Comparison of ENCODE assay signal across 1 cellular context in the genomic region with DNA sequence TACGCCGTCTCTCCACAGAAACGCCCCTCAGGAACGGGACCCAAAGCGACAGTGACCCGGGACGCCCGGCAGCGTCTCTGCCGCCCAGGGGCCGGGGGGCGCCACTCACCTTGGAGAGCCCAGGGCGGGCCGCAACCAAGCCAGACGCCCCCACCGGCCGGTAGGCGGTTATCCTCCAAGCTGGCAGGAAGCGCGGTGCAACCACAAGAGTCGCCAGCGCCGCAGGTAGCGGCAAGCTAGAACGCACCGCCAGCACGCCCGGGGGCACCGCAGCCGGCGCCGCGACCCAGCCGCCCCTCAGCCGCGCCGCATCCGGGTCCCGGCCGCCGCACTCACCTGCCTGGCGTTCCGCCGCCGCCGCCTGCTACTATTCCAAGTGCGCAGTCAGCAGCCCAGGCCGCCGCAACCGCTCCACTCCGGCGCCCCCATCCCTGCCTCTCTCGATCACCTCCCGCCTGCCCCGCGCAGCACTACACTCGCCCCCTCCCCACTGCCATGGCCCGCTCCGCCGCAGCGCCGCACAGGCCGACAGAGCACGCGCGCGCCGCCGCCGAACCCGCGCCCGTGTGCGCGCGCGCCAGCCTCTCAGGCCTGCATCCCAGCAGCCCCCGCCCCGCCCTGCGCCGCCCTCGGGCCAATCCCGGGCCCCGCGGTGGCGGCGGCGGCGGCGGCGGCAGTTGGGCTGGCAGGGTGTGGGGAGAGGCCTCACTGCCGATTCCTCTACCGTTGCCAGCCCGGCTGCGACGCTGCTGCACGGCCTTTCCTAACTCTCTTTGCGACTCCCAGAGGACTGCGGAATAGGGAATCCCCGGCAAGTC.
TF ChIP-seq lines count a peak whose summit lies in the region.

A gene (minus strand): TSS at position 570 of the 818 bp plus-strand sequence. CDS start 75,585 bp downstream, outside the sequence.

TF ChIP-seq in K562, 482 proteins besides CTCF, POLR2A, EP300 and RAD21 (continued from another document and continues in another):
- no peak for TF ChIP-seq TCF7 (IDR thresholded peaks at IDR 0.05; ENCODE audit: borderline replicate concordance)
- no peak for TF ChIP-seq ZNF134 (CRISPR knock-in tag; conservative IDR thresholded peaks at IDR 0.05)
- no peak for TF ChIP-seq POLR3G (IDR thresholded peaks at IDR 0.05; ENCODE audit: extremely low read depth, insufficient read length, insufficient replicate concordance)
- TF ChIP-seq NRF1 (conservative IDR thresholded peaks at IDR 0.05 in 1 of 2, IDR thresholded peaks at IDR 0.05 in 1 of 2), result peak; percentile 83 to 86; a peak in 3 of 4 replicates
- TF ChIP-seq PML (IDR thresholded peaks at IDR 0.05; ENCODE audit: low read length), result peak; percentile 58; the same call in 1 of the 2 replicates
- TF ChIP-seq NR2F6 (CRISPR knock-in tag; IDR thresholded peaks at IDR 0.05), result no peak
- TF ChIP-seq, protein P1, sequence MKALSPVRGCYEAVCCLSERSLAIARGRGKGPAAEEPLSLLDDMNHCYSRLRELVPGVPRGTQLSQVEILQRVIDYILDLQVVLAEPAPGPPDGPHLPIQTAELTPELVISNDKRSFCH (CRISPR knock-in tag; IDR thresholded peaks at IDR 0.05), result no peak
- TF ChIP-seq, protein P1 (tag; IDR thresholded peaks at IDR 0.05), result peak; percentile 42; the same call in 1 of the 2 replicates
- peak; percentile 95 for TF ChIP-seq CTBP1 (IDR thresholded peaks at IDR 0.05; ENCODE audit: borderline replicate concordance)
- TF ChIP-seq ATF7 (IDR thresholded peaks at IDR 0.05), result peak; percentile 55
- TF ChIP-seq ZNF431 (CRISPR knock-in tag; IDR thresholded peaks at IDR 0.05), result peak; percentile 77; the same call in 1 of the 2 replicates
- peak; percentile 75 for TF ChIP-seq CHD1 (IDR thresholded peaks at IDR 0.05; ENCODE audit: low read length)
- TF ChIP-seq MAZ (CRISPR knock-in tag; conservative IDR thresholded peaks at IDR 0.05 in 1 of 2, IDR thresholded peaks at IDR 0.05 in 1 of 2), result peak; percentile 83
- TF ChIP-seq NR2C2 (CRISPR knock-in tag; IDR thresholded peaks at IDR 0.05), result no peak; the same call in 1 of the 2 replicates
- TF ChIP-seq NR2C2 (tag; IDR thresholded peaks at IDR 0.05), result no peak
- TF ChIP-seq ESRRA (IDR thresholded peaks at IDR 0.05; ENCODE audit: borderline replicate concordance, low read depth), result peak; percentile 84
- TF ChIP-seq, protein P2, sequence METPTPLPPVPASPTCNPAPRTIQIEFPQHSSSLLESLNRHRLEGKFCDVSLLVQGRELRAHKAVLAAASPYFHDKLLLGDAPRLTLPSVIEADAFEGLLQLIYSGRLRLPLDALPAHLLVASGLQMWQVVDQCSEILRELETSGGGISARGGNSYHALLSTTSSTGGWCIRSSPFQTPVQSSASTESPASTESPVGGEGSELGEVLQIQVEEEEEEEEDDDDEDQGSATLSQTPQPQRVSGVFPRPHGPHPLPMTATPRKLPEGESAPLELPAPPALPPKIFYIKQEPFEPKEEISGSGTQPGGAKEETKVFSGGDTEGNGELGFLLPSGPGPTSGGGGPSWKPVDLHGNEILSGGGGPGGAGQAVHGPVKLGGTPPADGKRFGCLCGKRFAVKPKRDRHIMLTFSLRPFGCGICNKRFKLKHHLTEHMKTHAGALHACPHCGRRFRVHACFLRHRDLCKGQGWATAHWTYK (CRISPR knock-in tag; IDR thresholded peaks at IDR 0.05), result peak; percentile 70
- TF ChIP-seq, protein P3, sequence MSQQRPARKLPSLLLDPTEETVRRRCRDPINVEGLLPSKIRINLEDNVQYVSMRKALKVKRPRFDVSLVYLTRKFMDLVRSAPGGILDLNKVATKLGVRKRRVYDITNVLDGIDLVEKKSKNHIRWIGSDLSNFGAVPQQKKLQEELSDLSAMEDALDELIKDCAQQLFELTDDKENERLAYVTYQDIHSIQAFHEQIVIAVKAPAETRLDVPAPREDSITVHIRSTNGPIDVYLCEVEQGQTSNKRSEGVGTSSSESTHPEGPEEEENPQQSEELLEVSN (IDR thresholded peaks at IDR 0.05; ENCODE audit: borderline replicate concordance in 1 of 2, extremely low read depth in 1 of 2, insufficient read depth in 1 of 2, insufficient read length in 1 of 2, low read depth in 1 of 2, low read length in 1 of 2, poor library complexity in 1 of 2, severe bottlenecking in 1 of 2), result peak; percentile 37 to 83
- TF ChIP-seq, protein P4, sequence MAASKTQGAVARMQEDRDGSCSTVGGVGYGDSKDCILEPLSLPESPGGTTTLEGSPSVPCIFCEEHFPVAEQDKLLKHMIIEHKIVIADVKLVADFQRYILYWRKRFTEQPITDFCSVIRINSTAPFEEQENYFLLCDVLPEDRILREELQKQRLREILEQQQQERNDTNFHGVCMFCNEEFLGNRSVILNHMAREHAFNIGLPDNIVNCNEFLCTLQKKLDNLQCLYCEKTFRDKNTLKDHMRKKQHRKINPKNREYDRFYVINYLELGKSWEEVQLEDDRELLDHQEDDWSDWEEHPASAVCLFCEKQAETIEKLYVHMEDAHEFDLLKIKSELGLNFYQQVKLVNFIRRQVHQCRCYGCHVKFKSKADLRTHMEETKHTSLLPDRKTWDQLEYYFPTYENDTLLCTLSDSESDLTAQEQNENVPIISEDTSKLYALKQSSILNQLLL (CRISPR knock-in tag; IDR thresholded peaks at IDR 0.05; ENCODE audit: borderline replicate concordance), result no peak
- TF ChIP-seq, protein P5, sequence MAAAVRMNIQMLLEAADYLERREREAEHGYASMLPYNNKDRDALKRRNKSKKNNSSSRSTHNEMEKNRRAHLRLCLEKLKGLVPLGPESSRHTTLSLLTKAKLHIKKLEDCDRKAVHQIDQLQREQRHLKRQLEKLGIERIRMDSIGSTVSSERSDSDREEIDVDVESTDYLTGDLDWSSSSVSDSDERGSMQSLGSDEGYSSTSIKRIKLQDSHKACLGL (CRISPR knock-in tag; IDR thresholded peaks at IDR 0.05; ENCODE audit: borderline replicate concordance, poor library complexity, severe bottlenecking), result no peak
- TF ChIP-seq, protein P6, sequence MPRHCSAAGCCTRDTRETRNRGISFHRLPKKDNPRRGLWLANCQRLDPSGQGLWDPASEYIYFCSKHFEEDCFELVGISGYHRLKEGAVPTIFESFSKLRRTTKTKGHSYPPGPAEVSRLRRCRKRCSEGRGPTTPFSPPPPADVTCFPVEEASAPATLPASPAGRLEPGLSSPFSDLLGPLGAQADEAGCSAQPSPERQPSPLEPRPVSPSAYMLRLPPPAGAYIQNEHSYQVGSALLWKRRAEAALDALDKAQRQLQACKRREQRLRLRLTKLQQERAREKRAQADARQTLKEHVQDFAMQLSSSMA (CRISPR knock-in tag; IDR thresholded peaks at IDR 0.05), result peak; percentile 52; the same call in 1 of the 2 replicates
- peak; percentile 72; the same call in 1 of the 2 replicates for TF ChIP-seq KLF13 (tag; IDR thresholded peaks at IDR 0.05; ENCODE audit: borderline replicate concordance, low read depth)
- TF ChIP-seq, protein P7, sequence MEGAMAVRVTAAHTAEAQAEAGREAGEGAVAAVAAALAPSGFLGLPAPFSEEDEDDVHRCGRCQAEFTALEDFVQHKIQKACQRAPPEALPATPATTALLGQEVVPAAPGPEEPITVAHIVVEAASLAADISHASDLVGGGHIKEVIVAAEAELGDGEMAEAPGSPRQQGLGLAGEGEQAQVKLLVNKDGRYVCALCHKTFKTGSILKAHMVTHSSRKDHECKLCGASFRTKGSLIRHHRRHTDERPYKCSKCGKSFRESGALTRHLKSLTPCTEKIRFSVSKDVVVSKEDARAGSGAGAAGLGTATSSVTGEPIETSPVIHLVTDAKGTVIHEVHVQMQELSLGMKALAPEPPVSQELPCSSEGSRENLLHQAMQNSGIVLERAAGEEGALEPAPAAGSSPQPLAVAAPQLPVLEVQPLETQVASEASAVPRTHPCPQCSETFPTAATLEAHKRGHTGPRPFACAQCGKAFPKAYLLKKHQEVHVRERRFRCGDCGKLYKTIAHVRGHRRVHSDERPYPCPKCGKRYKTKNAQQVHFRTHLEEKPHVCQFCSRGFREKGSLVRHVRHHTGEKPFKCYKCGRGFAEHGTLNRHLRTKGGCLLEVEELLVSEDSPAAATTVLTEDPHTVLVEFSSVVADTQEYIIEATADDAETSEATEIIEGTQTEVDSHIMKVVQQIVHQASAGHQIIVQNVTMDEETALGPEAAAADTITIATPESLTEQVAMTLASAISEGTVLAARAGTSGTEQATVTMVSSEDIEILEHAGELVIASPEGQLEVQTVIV (CRISPR knock-in tag; IDR thresholded peaks at IDR 0.05; ENCODE audit: borderline replicate concordance), result no peak
- peak; percentile 88 for TF ChIP-seq SMAD4 (CRISPR knock-in tag; conservative IDR thresholded peaks at IDR 0.05)
- TF ChIP-seq SIN3B (IDR thresholded peaks at IDR 0.05; ENCODE audit: low read depth), result peak; percentile 36
- TF ChIP-seq, protein P8, sequence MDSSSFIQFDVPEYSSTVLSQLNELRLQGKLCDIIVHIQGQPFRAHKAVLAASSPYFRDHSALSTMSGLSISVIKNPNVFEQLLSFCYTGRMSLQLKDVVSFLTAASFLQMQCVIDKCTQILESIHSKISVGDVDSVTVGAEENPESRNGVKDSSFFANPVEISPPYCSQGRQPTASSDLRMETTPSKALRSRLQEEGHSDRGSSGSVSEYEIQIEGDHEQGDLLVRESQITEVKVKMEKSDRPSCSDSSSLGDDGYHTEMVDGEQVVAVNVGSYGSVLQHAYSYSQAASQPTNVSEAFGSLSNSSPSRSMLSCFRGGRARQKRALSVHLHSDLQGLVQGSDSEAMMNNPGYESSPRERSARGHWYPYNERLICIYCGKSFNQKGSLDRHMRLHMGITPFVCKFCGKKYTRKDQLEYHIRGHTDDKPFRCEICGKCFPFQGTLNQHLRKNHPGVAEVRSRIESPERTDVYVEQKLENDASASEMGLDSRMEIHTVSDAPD (CRISPR knock-in tag; IDR thresholded peaks at IDR 0.05), result peak; percentile 23; the same call in 1 of the 2 replicates
- TF ChIP-seq TEAD4 (IDR thresholded peaks at IDR 0.05; ENCODE audit: low read length), result no peak
- no peak for TF ChIP-seq TEAD4 (CRISPR knock-in tag; IDR thresholded peaks at IDR 0.05; ENCODE audit: borderline replicate concordance)
- TF ChIP-seq, protein P9, sequence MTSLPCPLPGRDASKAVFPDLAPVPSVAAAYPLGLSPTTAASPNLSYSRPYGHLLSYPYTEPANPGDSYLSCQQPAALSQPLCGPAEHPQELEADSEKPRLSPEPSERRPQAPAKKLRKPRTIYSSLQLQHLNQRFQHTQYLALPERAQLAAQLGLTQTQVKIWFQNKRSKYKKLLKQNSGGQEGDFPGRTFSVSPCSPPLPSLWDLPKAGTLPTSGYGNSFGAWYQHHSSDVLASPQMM (CRISPR knock-in tag; IDR thresholded peaks at IDR 0.05), result no peak
- TF ChIP-seq, protein P10, sequence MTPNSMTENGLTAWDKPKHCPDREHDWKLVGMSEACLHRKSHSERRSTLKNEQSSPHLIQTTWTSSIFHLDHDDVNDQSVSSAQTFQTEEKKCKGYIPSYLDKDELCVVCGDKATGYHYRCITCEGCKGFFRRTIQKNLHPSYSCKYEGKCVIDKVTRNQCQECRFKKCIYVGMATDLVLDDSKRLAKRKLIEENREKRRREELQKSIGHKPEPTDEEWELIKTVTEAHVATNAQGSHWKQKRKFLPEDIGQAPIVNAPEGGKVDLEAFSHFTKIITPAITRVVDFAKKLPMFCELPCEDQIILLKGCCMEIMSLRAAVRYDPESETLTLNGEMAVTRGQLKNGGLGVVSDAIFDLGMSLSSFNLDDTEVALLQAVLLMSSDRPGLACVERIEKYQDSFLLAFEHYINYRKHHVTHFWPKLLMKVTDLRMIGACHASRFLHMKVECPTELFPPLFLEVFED (CRISPR knock-in tag; conservative IDR thresholded peaks at IDR 0.05), result no peak
- TF ChIP-seq RCOR1 (IDR thresholded peaks at IDR 0.05; ENCODE audit: borderline replicate concordance in 1 of 2, low read depth in 2 of 2, low read length in 2 of 2), result peak in 1 of 2 experiments; percentile 40; a peak in 1 of 4 replicates
- peak; percentile 73; the same call in 1 of the 2 replicates for TF ChIP-seq POLR2AphosphoS2 (IDR thresholded peaks at IDR 0.05; ENCODE audit: low read length)
- TF ChIP-seq JUN (IDR thresholded peaks at IDR 0.05; ENCODE audit: borderline replicate concordance, low read depth, low read length), result no peak
- no peak; the same call in 1 of the 2 replicates for TF ChIP-seq JUN (CRISPR knock-in tag; IDR thresholded peaks at IDR 0.05; ENCODE audit: borderline replicate concordance)
- no peak; the same call in 1 of the 2 replicates for TF ChIP-seq ZNF175 (CRISPR knock-in tag; IDR thresholded peaks at IDR 0.05; ENCODE audit: low read depth)
- peak; percentile 84 for TF ChIP-seq RBBP5 (IDR thresholded peaks at IDR 0.05; ENCODE audit: borderline replicate concordance, insufficient read depth, low read length, poor library complexity, severe bottlenecking)
- TF ChIP-seq, protein P11, sequence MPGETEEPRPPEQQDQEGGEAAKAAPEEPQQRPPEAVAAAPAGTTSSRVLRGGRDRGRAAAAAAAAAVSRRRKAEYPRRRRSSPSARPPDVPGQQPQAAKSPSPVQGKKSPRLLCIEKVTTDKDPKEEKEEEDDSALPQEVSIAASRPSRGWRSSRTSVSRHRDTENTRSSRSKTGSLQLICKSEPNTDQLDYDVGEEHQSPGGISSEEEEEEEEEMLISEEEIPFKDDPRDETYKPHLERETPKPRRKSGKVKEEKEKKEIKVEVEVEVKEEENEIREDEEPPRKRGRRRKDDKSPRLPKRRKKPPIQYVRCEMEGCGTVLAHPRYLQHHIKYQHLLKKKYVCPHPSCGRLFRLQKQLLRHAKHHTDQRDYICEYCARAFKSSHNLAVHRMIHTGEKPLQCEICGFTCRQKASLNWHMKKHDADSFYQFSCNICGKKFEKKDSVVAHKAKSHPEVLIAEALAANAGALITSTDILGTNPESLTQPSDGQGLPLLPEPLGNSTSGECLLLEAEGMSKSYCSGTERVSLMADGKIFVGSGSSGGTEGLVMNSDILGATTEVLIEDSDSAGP (CRISPR knock-in tag; IDR thresholded peaks at IDR 0.05), result no peak
- peak; percentile 73 for TF ChIP-seq RB1 (IDR thresholded peaks at IDR 0.05; ENCODE audit: low read depth)
- TF ChIP-seq RBFOX2 (IDR thresholded peaks at IDR 0.05; ENCODE audit: low read depth, low read length), result peak; percentile 96
- no peak for TF ChIP-seq ZNF124 (CRISPR knock-in tag; IDR thresholded peaks at IDR 0.05)
- TF ChIP-seq, protein P12, sequence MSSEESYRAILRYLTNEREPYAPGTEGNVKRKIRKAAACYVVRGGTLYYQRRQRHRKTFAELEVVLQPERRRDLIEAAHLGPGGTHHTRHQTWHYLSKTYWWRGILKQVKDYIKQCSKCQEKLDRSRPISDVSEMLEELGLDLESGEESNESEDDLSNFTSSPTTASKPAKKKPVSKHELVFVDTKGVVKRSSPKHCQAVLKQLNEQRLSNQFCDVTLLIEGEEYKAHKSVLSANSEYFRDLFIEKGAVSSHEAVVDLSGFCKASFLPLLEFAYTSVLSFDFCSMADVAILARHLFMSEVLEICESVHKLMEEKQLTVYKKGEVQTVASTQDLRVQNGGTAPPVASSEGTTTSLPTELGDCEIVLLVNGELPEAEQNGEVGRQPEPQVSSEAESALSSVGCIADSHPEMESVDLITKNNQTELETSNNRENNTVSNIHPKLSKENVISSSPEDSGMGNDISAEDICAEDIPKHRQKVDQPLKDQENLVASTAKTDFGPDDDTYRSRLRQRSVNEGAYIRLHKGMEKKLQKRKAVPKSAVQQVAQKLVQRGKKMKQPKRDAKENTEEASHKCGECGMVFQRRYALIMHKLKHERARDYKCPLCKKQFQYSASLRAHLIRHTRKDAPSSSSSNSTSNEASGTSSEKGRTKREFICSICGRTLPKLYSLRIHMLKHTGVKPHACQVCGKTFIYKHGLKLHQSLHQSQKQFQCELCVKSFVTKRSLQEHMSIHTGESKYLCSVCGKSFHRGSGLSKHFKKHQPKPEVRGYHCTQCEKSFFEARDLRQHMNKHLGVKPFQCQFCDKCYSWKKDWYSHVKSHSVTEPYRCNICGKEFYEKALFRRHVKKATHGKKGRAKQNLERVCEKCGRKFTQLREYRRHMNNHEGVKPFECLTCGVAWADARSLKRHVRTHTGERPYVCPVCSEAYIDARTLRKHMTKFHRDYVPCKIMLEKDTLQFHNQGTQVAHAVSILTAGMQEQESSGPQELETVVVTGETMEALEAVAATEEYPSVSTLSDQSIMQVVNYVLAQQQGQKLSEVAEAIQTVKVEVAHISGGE (CRISPR knock-in tag; IDR thresholded peaks at IDR 0.05), result peak in 1 of 3 experiments; percentile 60; a peak in 1 of 6 replicates
